Comparison of ENCODE assay signal across 24 cellular contexts in the genomic region with DNA sequence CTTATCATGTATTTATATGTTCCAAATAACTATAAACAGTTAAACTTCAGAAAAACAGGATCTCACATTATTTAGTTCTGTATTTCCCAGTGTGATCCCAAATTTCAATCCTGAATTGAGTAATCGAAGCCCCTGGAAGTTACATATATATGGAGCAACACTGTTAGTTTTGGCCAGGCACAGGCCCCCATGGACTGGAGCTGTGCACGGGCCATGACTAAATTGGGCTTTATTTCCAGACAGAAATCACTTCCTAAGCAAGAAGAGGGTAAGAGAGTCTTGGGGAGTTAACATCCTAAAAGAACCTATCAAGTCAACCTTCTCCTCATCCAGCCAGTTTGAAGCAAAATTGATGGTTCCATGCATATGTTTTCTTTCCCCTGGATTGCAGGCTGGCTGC.
"Had no signal": no experiment of that assay in that cellular context is flagged by ENCODE, and none has a peak within 500 bp of the region (broad histone marks: within the 10 kb centered on the region; RNA-seq: fewer than 3 reads in every experiment).

No MANE protein-coding gene starts in this region.

- H3K27ac ChIP-seq: cardiac muscle cell, coronary artery, foreskin keratinocyte, gastroesophageal sphincter, heart left ventricle, hepatocyte, left lung, lower lobe of right lung, ovary, sigmoid colon, testis, tibial artery had no signal

- H3K36me3 Mint-ChIP-seq: naive thymus-derived CD8-positive, alpha-beta T cell; stimulated activated memory B cell treated with anti-CD40 and anti-IgM and Interleukin-4, amounts not matched to agents 10 μg/mL and 1 μg/mL and 100 μg/mL, for 72 hours had no signal

- H3K27ac Mint-ChIP-seq: effector memory CD8-positive, alpha-beta T cell; naive thymus-derived CD8-positive, alpha-beta T cell; stimulated activated memory B cell treated with anti-CD40 and anti-IgM and Interleukin-4, amounts not matched to agents 10 μg/mL and 1 μg/mL and 100 μg/mL, for 72 hours; type B pancreatic cell had no signal

- H2AFZ ChIP-seq: hepatocyte had no signal

- H3K27me3 Mint-ChIP-seq: effector memory CD8-positive, alpha-beta T cell; naive thymus-derived CD8-positive, alpha-beta T cell; stimulated activated memory B cell treated with anti-CD40 and anti-IgM and Interleukin-4, amounts not matched to agents 10 μg/mL and 1 μg/mL and 100 μg/mL, for 72 hours; type B pancreatic cell had no signal

- H3K4me3 ChIP-seq: cardiac muscle cell, coronary artery, gastroesophageal sphincter, heart left ventricle, hepatocyte, left lung, lower lobe of right lung, ovary, sigmoid colon, testis, tibial artery had no signal

- ATAC-seq: effector memory CD8-positive, alpha-beta T cell; foreskin keratinocyte; left lung; lower lobe of right lung; naive thymus-derived CD8-positive, alpha-beta T cell; stimulated activated memory B cell treated with anti-CD40 and anti-IgM and Interleukin-4, amounts not matched to agents 10 μg/mL and 1 μg/mL and 100 μg/mL, for 72 hours; stimulated activated naive CD8-positive, alpha-beta T cell treated with anti-CD3 and anti-CD28 coated beads, Interleukin-15, Interleukin-2, amounts not matched to agents 100 U/mL and 50 U/mL, for 24 hours had no signal

- H3K9me3 ChIP-seq: gastroesophageal sphincter, heart left ventricle, left lung, lower lobe of right lung, ovary, sigmoid colon, testis, tibial artery had no signal

- DNase-seq: effector memory CD8-positive, alpha-beta T cell; foreskin keratinocyte; heart left ventricle; left cardiac atrium; left lung; lower lobe of right lung; naive thymus-derived CD8-positive, alpha-beta T cell; occipital lobe; ovary; posterior cingulate gyrus; retina; sigmoid colon; stimulated activated CD4-positive, alpha-beta T cell treated with anti-CD3 and anti-CD28 coated beads, Interleukin-2, amount 100 ng/mL, for 24 hours; stimulated activated CD4-positive, alpha-beta T cell treated with anti-CD3 and anti-CD28 coated beads, Interleukin-4, amount 100 ng/mL, for 24 hours; stimulated activated naive CD8-positive, alpha-beta T cell treated with anti-CD3 and anti-CD28 coated beads, Interleukin-15, Interleukin-2, amounts not matched to agents 100 U/mL and 50 U/mL, for 24 hours; substantia nigra; testis had no signal

- H3K36me3 ChIP-seq: cardiac muscle cell, gastroesophageal sphincter, heart left ventricle, left lung, lower lobe of right lung, ovary, sigmoid colon, tibial artery had no signal

- H3K9me3 Mint-ChIP-seq: effector memory CD8-positive, alpha-beta T cell; naive thymus-derived CD8-positive, alpha-beta T cell; type B pancreatic cell had no signal

- H3K79me2 ChIP-seq: hepatocyte had no signal

- H3K4me2 ChIP-seq: hepatocyte had no signal

- H3K27me3 ChIP-seq: cardiac muscle cell, foreskin keratinocyte, gastroesophageal sphincter, heart left ventricle, hepatocyte, left lung, ovary, sigmoid colon, testis, tibial artery had no signal

- H3K4me3 Mint-ChIP-seq: effector memory CD8-positive, alpha-beta T cell; naive thymus-derived CD8-positive, alpha-beta T cell; stimulated activated memory B cell treated with anti-CD40 and anti-IgM and Interleukin-4, amounts not matched to agents 10 μg/mL and 1 μg/mL and 100 μg/mL, for 72 hours; type B pancreatic cell had no signal

- H3K4me1 ChIP-seq: foreskin keratinocyte, gastroesophageal sphincter, heart left ventricle, left lung, lower lobe of right lung, sigmoid colon, testis had no signal

- H3K4me1 Mint-ChIP-seq: stimulated activated memory B cell treated with anti-CD40 and anti-IgM and Interleukin-4, amounts not matched to agents 10 μg/mL and 1 μg/mL and 100 μg/mL, for 72 hours had no signal
